ENCODE assay signal across 8 cellular contexts in the genomic region with DNA sequence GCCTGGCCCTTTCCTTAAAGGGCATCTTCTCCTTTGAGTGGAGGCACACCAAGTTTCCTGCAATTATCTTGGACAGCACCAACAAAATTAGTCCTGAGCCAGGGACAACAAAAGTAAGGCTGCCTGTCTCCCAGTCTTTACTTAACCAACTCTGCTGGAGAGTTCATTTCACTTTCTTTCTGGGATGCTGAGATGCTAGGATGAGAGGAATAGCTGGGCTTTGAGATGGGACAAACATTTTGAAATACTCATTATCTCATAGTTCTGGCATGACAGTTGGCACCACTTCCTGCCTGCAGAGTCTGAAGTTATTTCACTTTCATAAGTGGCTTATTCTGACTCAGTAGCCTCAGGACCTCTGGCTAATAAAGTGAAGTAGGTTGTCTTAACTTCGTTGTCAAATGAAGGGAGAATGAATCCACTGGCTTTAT.
DNase-seq lines count a peak whose midpoint lies in the region; ATAC-seq and TF ChIP-seq lines count a peak whose summit lies in the region.

No MANE protein-coding gene starts in this region.

- peaks cover 66% of the 10 kb centered on the region for H3K79me2 ChIP-seq in OCI-LY3 (ENCODE audit: low read length)

- H3K36me3 Mint-ChIP-seq in activated naive CD4-positive, alpha-beta T cell treated with anti-CD3 and anti-CD28 coated beads for 36 hours (ENCODE audit: low read depth): peaks cover 11% of the 10 kb centered on the region

- peak; percentile 39 for ATAC-seq in HG02763 (IDR thresholded peaks at IDR 0.05; ENCODE audit: unreplicated experiment)
- ATAC-seq in omental fat pad (ENCODE audit: low FRiP score): peak; percentile 55

- H3K4me1 ChIP-seq in OCI-LY3 (ENCODE audit: low read length): peaks cover 25% of the 10 kb centered on the region

- peak overlapping the region; percentile 54 for H3K4me2 ChIP-seq in OCI-LY3 (ENCODE audit: low read length)

- no peak overlapping the region for H3K27ac Mint-ChIP-seq in activated naive CD4-positive, alpha-beta T cell treated with anti-CD3 and anti-CD28 coated beads for 36 hours

- peaks cover 12% of the 10 kb centered on the region for H3K36me3 ChIP-seq in OCI-LY3 (replicated peaks; ENCODE audit: low read depth, low read length)

- no peaks in the 10 kb centered on the region for H3K9me3 Mint-ChIP-seq in activated naive CD4-positive, alpha-beta T cell treated with anti-CD3 and anti-CD28 coated beads for 36 hours

- H3K27ac ChIP-seq in OCI-LY3 (ENCODE audit: low read length): no peak overlapping the region

- intact Hi-C loops in activated naive CD4-positive, alpha-beta T cell treated with anti-CD3 and anti-CD28 coated beads for 36 hours (cut with micrococcal nuclease): loop anchor here (1.0 to 10.0 kb wide), 5 partner anchors 77 to 574 kb away; no protein-coding TSS in a partner anchor

- H3K9ac ChIP-seq in OCI-LY3 (ENCODE audit: low read length): no peak overlapping the region

- H3K27me3 Mint-ChIP-seq in activated naive CD4-positive, alpha-beta T cell treated with anti-CD3 and anti-CD28 coated beads for 36 hours (ENCODE audit: low read depth): peaks cover 12% of the 10 kb centered on the region

- no peaks in the 10 kb centered on the region for H3K27me3 ChIP-seq in OCI-LY3 (ENCODE audit: low read depth, low read length)

- H3K4me3 ChIP-seq in OCI-LY3 (ENCODE audit: low read length) (peak overlapping the region; percentile 22; the same call in 1 of the 2 replicates), cardiac fibroblast (replicated peaks in 1 of 2; ENCODE audit: low read depth in 2 of 2, low read length in 2 of 2) (peak overlapping the region; percentile 94 to 97)

- CTCF ChIA-PET in activated naive CD4-positive, alpha-beta T cell treated with anti-CD3 and anti-CD28 coated beads for 36 hours (lab: Charles Lee): interaction anchor here (1.0 to 2.4 kb wide), 5 partner anchors 79 to 147 kb away, joined by 3 to 19 read pairs (median 5); no protein-coding TSS in a partner anchor

- peaks cover 33% of the 10 kb centered on the region for H3K4me1 Mint-ChIP-seq in activated naive CD4-positive, alpha-beta T cell treated with anti-CD3 and anti-CD28 coated beads for 36 hours (ENCODE audit: low read depth)

- H3K9me3 ChIP-seq in OCI-LY3 (ENCODE audit: insufficient read depth, low read length): no peaks in the 10 kb centered on the region

- H4K20me1 ChIP-seq in OCI-LY3 (ENCODE audit: insufficient read depth, low read length): peaks cover 42% of the 10 kb centered on the region

- no peak for TF ChIP-seq CTCF in OCI-LY3 (IDR thresholded peaks at IDR 0.05; ENCODE audit: low read depth, low read length)
- no peak for TF ChIP-seq CTCF in cardiac fibroblast (IDR thresholded peaks at IDR 0.05; ENCODE audit: low read depth, low read length)
- no peak for TF ChIP-seq CTCF in omental fat pad (IDR thresholded peaks at IDR 0.05)

- peak overlapping the region; percentile 84 for H3K4me3 Mint-ChIP-seq in activated naive CD4-positive, alpha-beta T cell treated with anti-CD3 and anti-CD28 coated beads for 36 hours

- DNase-seq in activated naive CD4-positive, alpha-beta T cell treated with anti-CD3 and anti-CD28 coated beads for 36 hours: peak; percentile 51
- no peak for DNase-seq in activated naive CD4-positive, alpha-beta T cell treated with anti-CD3 and anti-CD28 coated beads, Interleukin-2, amount 50 U/mL, for 16 hours
- peak; percentile 88 to 95 for DNase-seq in cardiac fibroblast (ENCODE audit: low read depth in 2 of 2)
- no peak for DNase-seq in omental fat pad (ENCODE audit: low spot score)
- no peak for DNase-seq in NCI-H2107 (lab: John Stamatoyannopoulos, UW)
- DNase-seq in medulla oblongata (ENCODE audit: extremely low spot score): no peak

- H2AFZ ChIP-seq in OCI-LY3 (ENCODE audit: low read depth, low read length): no peak overlapping the region

Comparison
In these comparisons a context has a peak if more than half of its experiments do, and no peak if none do; other contexts are left out.
1. DNase-seq: peak in activated naive CD4-positive, alpha-beta T cell treated with anti-CD3 and anti-CD28 coated beads for 36 hours (single experiment) and cardiac fibroblast (2 of 2); none in activated naive CD4-positive, alpha-beta T cell treated with anti-CD3 and anti-CD28 coated beads, Interleukin-2, amount 50 U/mL, for 16 hours (single experiment), omental fat pad (single experiment), NCI-H2107 (single experiment) and medulla oblongata (single experiment).